1 cellular context compared by ENCODE assay signal in the genomic region with DNA sequence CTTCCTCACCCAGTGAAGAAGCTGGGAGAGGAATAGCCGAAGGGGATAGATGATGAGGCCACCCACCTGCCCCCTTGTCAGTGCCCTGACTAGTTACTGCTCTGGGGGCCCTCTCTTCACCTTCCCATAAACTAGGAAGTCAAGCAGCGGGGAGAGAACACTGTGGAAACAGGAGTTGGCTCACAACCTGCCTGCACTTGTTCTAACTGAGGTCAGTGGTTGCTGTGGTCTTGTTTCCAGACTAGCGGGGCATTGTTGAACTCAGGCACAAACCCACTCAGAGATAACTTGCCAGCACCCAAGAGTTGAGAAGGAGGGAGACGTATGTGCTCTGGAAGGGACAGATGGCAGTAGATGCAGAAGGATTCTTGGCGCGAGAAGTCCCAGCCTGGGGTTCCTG.
TF ChIP-seq lines count a peak whose summit lies in the region.

No MANE protein-coding gene starts in this region.

TF ChIP-seq in GM12878, 131 proteins besides CTCF, POLR2A, EP300 and RAD21:
- TF ChIP-seq BHLHE40 (IDR thresholded peaks at IDR 0.05; ENCODE audit: borderline replicate concordance in 1 of 2, low read depth in 2 of 2, low read length in 1 of 2) = no peak
- TF ChIP-seq RELA (IDR thresholded peaks at IDR 0.05; ENCODE audit: borderline replicate concordance, partially characterized antibody) = no peak
- no peak for TF ChIP-seq CREB1 (IDR thresholded peaks at IDR 0.05; ENCODE audit: low read depth)
- no peak for TF ChIP-seq DPF2 (IDR thresholded peaks at IDR 0.05)
- no peak for TF ChIP-seq SMARCA5 (IDR thresholded peaks at IDR 0.05)
- TF ChIP-seq EZH2 (IDR thresholded peaks at IDR 0.05; ENCODE audit: borderline replicate concordance, control insufficient read depth, low read depth, low read length) = no peak
- TF ChIP-seq SUPT20H (IDR thresholded peaks at IDR 0.05; ENCODE audit: borderline replicate concordance, control insufficient read depth, low read depth, low read length) = no peak
- TF ChIP-seq RUNX3 (IDR thresholded peaks at IDR 0.05; ENCODE audit: low read length) = 0 out of 2 replicates have a peak, but pooled peaks have one; percentile 34
